In the genomic region with DNA sequence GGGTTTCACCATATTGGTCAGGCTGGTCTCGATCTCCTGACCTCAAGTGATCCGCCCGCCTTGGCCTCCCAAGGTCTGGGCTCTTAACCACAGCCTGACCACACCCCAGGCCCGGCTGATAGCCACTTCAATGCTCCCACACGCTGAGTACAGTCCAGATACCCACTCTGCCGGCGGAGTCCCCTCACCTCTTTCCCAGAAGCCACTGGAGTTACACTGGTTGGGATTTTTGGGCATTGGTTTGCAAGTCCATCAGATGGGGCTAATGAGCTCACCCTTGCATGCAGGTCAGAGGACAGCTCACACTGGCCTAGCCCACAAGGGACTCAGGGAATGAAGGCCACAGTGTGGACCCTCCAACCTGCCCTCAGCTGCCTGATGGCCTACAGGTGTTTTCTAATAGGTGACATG, we compare ENCODE assay signal across 11 cellular contexts.
A peak's percentile ranks its signal among the peaks of the same experiment; 100 is the strongest.
DNase-seq lines count a peak whose midpoint lies in the region; ATAC-seq, FAIRE-seq and TF ChIP-seq lines count a peak whose summit lies in the region.
"Had no signal": no experiment of that assay in that cellular context is flagged by ENCODE, and none has a peak within 500 bp of the region (broad histone marks: within the 10 kb centered on the region; RNA-seq: fewer than 3 reads in every experiment).

No MANE protein-coding gene starts in this region.

- no peaks in the 10 kb centered on the region for H3K27me3 ChIP-seq in CD4-positive, alpha-beta memory T cell (ENCODE audit: insufficient read depth, low read length)
- no peaks in the 10 kb centered on the region for H3K27me3 ChIP-seq in pancreas

- H3K27ac Mint-ChIP-seq in CD4-positive, alpha-beta memory T cell: peak overlapping the region; percentile 90 to 100 (median 100)
- H3K27ac Mint-ChIP-seq in activated T-helper 1 cell treated with anti-CD3 and anti-CD28 coated beads, Interleukin-12 subunit alpha, Interleukin-12 subunit beta, Interleukin-2, Interleukin-4 antibody, amounts not matched to agents 30 ng/mL and 10 ng/mL and 1 ng/mL, durations not matched to agents 14 hours and 24 hours and 36 hours: peak overlapping the region; percentile 98
- H3K27ac Mint-ChIP-seq in naive B cell (peak overlapping the region; percentile 97 to 100 (median 100)), MCF 10A (ENCODE audit: low read depth, unreplicated experiment) (no peak overlapping the region)

- no peak for ATAC-seq in naive B cell (ENCODE audit: low read depth in 2 of 2)
- ATAC-seq in pancreas: no peak

- intact Hi-C loops in CD4-positive, alpha-beta memory T cell (cut with micrococcal nuclease): loop anchor here (10.0 kb wide), 2 partner anchors 402 to 642 kb away; no protein-coding TSS in a partner anchor
- intact Hi-C loops in activated T-helper 1 cell treated with anti-CD3 and anti-CD28 coated beads, Interleukin-12 subunit alpha, Interleukin-12 subunit beta, Interleukin-2, Interleukin-4 antibody, amounts not matched to agents 30 ng/mL and 10 ng/mL and 1 ng/mL, durations not matched to agents 14 hours and 24 hours and 36 hours (cut with micrococcal nuclease): loop anchor here (5.0 to 10.0 kb wide), 3 partner anchors 409 to 821 kb away; partner anchors contain the start of genes NUP210 and TSEN2
- intact Hi-C loops in MCF 10A (cut with micrococcal nuclease): no loop called here
- intact Hi-C loops in pancreas (cut with DNase I): no loop called here

- POLR2A ChIA-PET in CD4-positive, alpha-beta memory T cell (lab: Charles Lee; ENCODE audit: partially characterized antibody): interaction anchor here (1.0 to 13.5 kb wide), 6 partner anchors 13 to 172 kb away, joined by 3 to 171 read pairs (median 8); partner anchors contain the start of gene RPL32
- POLR2A ChIA-PET in MCF 10A (lab: Yijun Ruan, JAX): no interaction called here

- H3K27me3 Mint-ChIP-seq in CD4-positive, alpha-beta memory T cell: no peaks in the 10 kb centered on the region
- no peaks in the 10 kb centered on the region for H3K27me3 Mint-ChIP-seq in activated T-helper 1 cell treated with anti-CD3 and anti-CD28 coated beads, Interleukin-12 subunit alpha, Interleukin-12 subunit beta, Interleukin-2, Interleukin-4 antibody, amounts not matched to agents 30 ng/mL and 10 ng/mL and 1 ng/mL, durations not matched to agents 14 hours and 24 hours and 36 hours (ENCODE audit: insufficient read depth)
- H3K27me3 Mint-ChIP-seq in naive B cell: no peaks in the 10 kb centered on the region
- H3K27me3 Mint-ChIP-seq in MCF 10A (ENCODE audit: insufficient read depth, unreplicated experiment): peaks cover 12% of the 10 kb centered on the region

- no peak for FAIRE-seq in pancreas (lab: Jason Lieb, UNC)

- 93 to 95% methylated on average over 7 of the region's 7 CpGs for WGBS in pancreas, 2 donors

- CTCF ChIA-PET in CD4-positive, alpha-beta memory T cell (lab: Charles Lee; ENCODE audit: partially characterized antibody): interaction anchor here (1.4 to 14.9 kb wide), 4 partner anchors 15 to 203 kb away, joined by 4 to 170 read pairs (median 9); no protein-coding TSS in a partner anchor
- CTCF ChIA-PET in MCF 10A (lab: Yijun Ruan, JAX): interaction anchor here (0.6 to 1.2 kb wide), 2 partner anchors 18 to 1809 kb away, joined by 3 to 4 read pairs; no protein-coding TSS in a partner anchor

- peaks cover 4% of the 10 kb centered on the region for H3K36me3 ChIP-seq in CD4-positive, alpha-beta memory T cell (ENCODE audit: insufficient read depth, low read length)
- no peaks in the 10 kb centered on the region for H3K36me3 ChIP-seq in pancreas

- peak; percentile 13 for TF ChIP-seq POLR2A in GM18526 (IDR thresholded peaks at IDR 0.05; ENCODE audit: extremely low read depth, insufficient read length)

- no peaks in the 10 kb centered on the region for H3K9me3 Mint-ChIP-seq in CD4-positive, alpha-beta memory T cell
- H3K9me3 Mint-ChIP-seq in activated T-helper 1 cell treated with anti-CD3 and anti-CD28 coated beads, Interleukin-12 subunit alpha, Interleukin-12 subunit beta, Interleukin-2, Interleukin-4 antibody, amounts not matched to agents 30 ng/mL and 10 ng/mL and 1 ng/mL, durations not matched to agents 14 hours and 24 hours and 36 hours: no peaks in the 10 kb centered on the region
- H3K9me3 Mint-ChIP-seq in naive B cell (no peaks in the 10 kb centered on the region), MCF 10A (ENCODE audit: unreplicated experiment) (no peaks in the 10 kb centered on the region)

- peak overlapping the region; percentile 79 to 95 (median 92) for H3K4me3 Mint-ChIP-seq in CD4-positive, alpha-beta memory T cell
- H3K4me3 Mint-ChIP-seq in activated T-helper 1 cell treated with anti-CD3 and anti-CD28 coated beads, Interleukin-12 subunit alpha, Interleukin-12 subunit beta, Interleukin-2, Interleukin-4 antibody, amounts not matched to agents 30 ng/mL and 10 ng/mL and 1 ng/mL, durations not matched to agents 14 hours and 24 hours and 36 hours: peak overlapping the region; percentile 81
- H3K4me3 Mint-ChIP-seq in naive B cell (peak overlapping the region in 7 of 8 donors; percentile 79 to 95 (median 90)), MCF 10A (ENCODE audit: unreplicated experiment) (no peak overlapping the region)

- no peak for DNase-seq in CD4-positive, alpha-beta memory T cell
- no peak for DNase-seq in activated T-helper 1 cell treated with anti-CD3 and anti-CD28 coated beads, Interleukin-12 subunit alpha, Interleukin-12 subunit beta, Interleukin-2, Interleukin-4 antibody, amounts not matched to agents 30 ng/mL and 10 ng/mL and 1 ng/mL, durations not matched to agents 14 hours and 24 hours and 36 hours (ENCODE audit: low spot score)
- DNase-seq in naive B cell (no peak), MCF 10A (ENCODE audit: unreplicated experiment) (no peak), NCI-H1105 treated with DMSO at 0.1 percent for 48 hours (lab: John Stamatoyannopoulos, UW) (no peak), NCI-H2171 (lab: John Stamatoyannopoulos, UW) (no peak), pancreas (no peak)
- DNase-seq: NCI-H2227 treated with DMSO at 0.1 percent for 48 hours had no signal

- H3K27ac ChIP-seq in CD4-positive, alpha-beta memory T cell (ENCODE audit: low read depth, low read length): peak overlapping the region; percentile 99
- H3K27ac ChIP-seq in pancreas: peak overlapping the region in 1 of 4 donors; percentile 50
- H3K27ac ChIP-seq: GM23248, psoas muscle had no signal

- BruUV-seq in MCF 10A (replicated peaks; lab: Mats Ljungman, UMichigan): no TSS peak

- H3K9me3 ChIP-seq in CD4-positive, alpha-beta memory T cell (ENCODE audit: control insufficient read depth in 1 of 2, low read length in 2 of 2): no peaks in the 10 kb centered on the region
- no peaks in the 10 kb centered on the region for H3K9me3 ChIP-seq in pancreas
- H3K9me3 ChIP-seq: psoas muscle had no signal

- peak overlapping the region; percentile 63 to 70 for H3K4me3 ChIP-seq in CD4-positive, alpha-beta memory T cell (ENCODE audit: low read length in 2 of 2)
- H3K4me3 ChIP-seq in pancreas: no peak overlapping the region
- H3K4me3 ChIP-seq: GM23248, psoas muscle had no signal

- peaks cover 4 to 31% of the 10 kb centered on the region in 2 donors for H3K36me3 Mint-ChIP-seq in CD4-positive, alpha-beta memory T cell
- peaks cover 26% of the 10 kb centered on the region for H3K36me3 Mint-ChIP-seq in activated T-helper 1 cell treated with anti-CD3 and anti-CD28 coated beads, Interleukin-12 subunit alpha, Interleukin-12 subunit beta, Interleukin-2, Interleukin-4 antibody, amounts not matched to agents 30 ng/mL and 10 ng/mL and 1 ng/mL, durations not matched to agents 14 hours and 24 hours and 36 hours (ENCODE audit: low read depth)
- H3K36me3 Mint-ChIP-seq in naive B cell (peaks cover 4 to 24% of the 10 kb centered on the region in 2 donors), MCF 10A (ENCODE audit: insufficient read depth, unreplicated experiment) (no peaks in the 10 kb centered on the region)

- no peak for TF ChIP-seq CTCF in MCF 10A (IDR thresholded peaks at IDR 0.05; ENCODE audit: unreplicated experiment)
- TF ChIP-seq CTCF in pancreas (IDR thresholded peaks at IDR 0.05): no peak

- peaks cover 86% of the 10 kb centered on the region for H3K4me1 ChIP-seq in CD4-positive, alpha-beta memory T cell (ENCODE audit: insufficient read depth, low read length)
- no peaks in the 10 kb centered on the region for H3K4me1 ChIP-seq in pancreas

- peaks cover 61 to 91% (median 71%) of the 10 kb centered on the region in 4 donors for H3K4me1 Mint-ChIP-seq in CD4-positive, alpha-beta memory T cell
- peaks cover 86% of the 10 kb centered on the region for H3K4me1 Mint-ChIP-seq in activated T-helper 1 cell treated with anti-CD3 and anti-CD28 coated beads, Interleukin-12 subunit alpha, Interleukin-12 subunit beta, Interleukin-2, Interleukin-4 antibody, amounts not matched to agents 30 ng/mL and 10 ng/mL and 1 ng/mL, durations not matched to agents 14 hours and 24 hours and 36 hours (ENCODE audit: low read depth)
- H3K4me1 Mint-ChIP-seq in naive B cell (peaks cover 73 to 97% (median 96%) of the 10 kb centered on the region in 3 donors), MCF 10A (ENCODE audit: insufficient read depth, unreplicated experiment) (no peaks in the 10 kb centered on the region)

Comparison
In these comparisons a context has a peak if more than half of its experiments do, and no peak if none do; other contexts are left out.
1. H3K4me3 ChIP-seq: peak in CD4-positive, alpha-beta memory T cell (2 of 2); none in pancreas (0 of 4).
2. intact Hi-C loops: an anchor here in CD4-positive, alpha-beta memory T cell (10.0 kb wide) and activated T-helper 1 cell treated with anti-CD3 and anti-CD28 coated beads, Interleukin-12 subunit alpha, Interleukin-12 subunit beta, Interleukin-2, Interleukin-4 antibody, amounts not matched to agents 30 ng/mL and 10 ng/mL and 1 ng/mL, durations not matched to agents 14 hours and 24 hours and 36 hours (5.0 to 10.0 kb wide); none called in MCF 10A and pancreas.